16 cellular contexts compared by ENCODE assay signal in genomic region chr11:123576082-123576481, GRCh38.
DNase-seq lines count a peak whose midpoint lies in the region; ATAC-seq and TF ChIP-seq lines count a peak whose summit lies in the region.
"Had no signal": no experiment of that assay in that cellular context is flagged by ENCODE, and none has a peak within 500 bp of the region (broad histone marks: within the 10 kb centered on the region; RNA-seq: fewer than 3 reads in every experiment).

No MANE protein-coding gene starts in this region.

- H3K4me3 ChIP-seq in HEK293 (ENCODE audit: low read depth, low read length), result no peak overlapping the region

- no peak overlapping the region for H3K4me3 Mint-ChIP-seq in T-helper 1 cell treated with Interleukin-12 subunit alpha and Interleukin-12 subunit beta and Interleukin-4 antibody, amounts not matched to agents 30 μg/mL and 1 μg/mL, for 36 hours
- H3K4me3 Mint-ChIP-seq in activated T-helper 17 cell treated with anti-CD3 and anti-CD28 coated beads, Interleukin-2, amount 50 U/mL, for 72 hours, result peak overlapping the region; percentile 18
- H3K4me3 Mint-ChIP-seq in memory B cell, result peak overlapping the region; percentile 15

- DNase-seq in T-helper 1 cell (no peak), memory B cell (ENCODE audit: low spot score in 2 of 2) (no peak), mucosa of gallbladder (ENCODE audit: low spot score) (no peak), MV-4-11 (lab: John Stamatoyannopoulos, UW) (no peak)
- DNase-seq: COR-L47, NCI-H1436 treated with DMSO at 0.1 percent for 48 hours, NCI-H2171 treated with DMSO at 0.1 percent for 48 hours, NCI-H446 treated with DMSO at 0.1 percent for 48 hours, PC-3 had no signal

- H3K4me1 ChIP-seq in HEK293 (ENCODE audit: control insufficient read depth, insufficient read depth, low read length), result no peaks in the 10 kb centered on the region

- no peak overlapping the region for H3K27ac ChIP-seq in HEK293 (ENCODE audit: extremely low read depth, low read depth, low read length)
- H3K27ac ChIP-seq: 22Rv1, C4-2B, RWPE1 had no signal

- H3K27me3 Mint-ChIP-seq in T-helper 1 cell treated with Interleukin-12 subunit alpha and Interleukin-12 subunit beta and Interleukin-4 antibody, amounts not matched to agents 30 μg/mL and 1 μg/mL, for 36 hours (ENCODE audit: low read depth), result no peaks in the 10 kb centered on the region
- H3K27me3 Mint-ChIP-seq in activated T-helper 17 cell treated with anti-CD3 and anti-CD28 coated beads, Interleukin-2, amount 50 U/mL, for 72 hours, result no peaks in the 10 kb centered on the region
- H3K27me3 Mint-ChIP-seq in memory B cell, result peaks cover 11% of the 10 kb centered on the region

- peaks cover 14% of the 10 kb centered on the region for H3K36me3 Mint-ChIP-seq in T-helper 1 cell treated with Interleukin-12 subunit alpha and Interleukin-12 subunit beta and Interleukin-4 antibody, amounts not matched to agents 30 μg/mL and 1 μg/mL, for 36 hours (ENCODE audit: low read depth)
- no peaks in the 10 kb centered on the region for H3K36me3 Mint-ChIP-seq in activated T-helper 17 cell treated with anti-CD3 and anti-CD28 coated beads, Interleukin-2, amount 50 U/mL, for 72 hours (ENCODE audit: low read depth)
- H3K36me3 Mint-ChIP-seq in memory B cell, result no peaks in the 10 kb centered on the region

- peak overlapping the region; percentile 43 for H3K27ac Mint-ChIP-seq in T-helper 1 cell treated with Interleukin-12 subunit alpha and Interleukin-12 subunit beta and Interleukin-4 antibody, amounts not matched to agents 30 μg/mL and 1 μg/mL, for 36 hours
- H3K27ac Mint-ChIP-seq in activated T-helper 17 cell treated with anti-CD3 and anti-CD28 coated beads, Interleukin-2, amount 50 U/mL, for 72 hours, result peak overlapping the region; percentile 3
- no peak overlapping the region for H3K27ac Mint-ChIP-seq in memory B cell

- H3K4me1 Mint-ChIP-seq in T-helper 1 cell treated with Interleukin-12 subunit alpha and Interleukin-12 subunit beta and Interleukin-4 antibody, amounts not matched to agents 30 μg/mL and 1 μg/mL, for 36 hours (ENCODE audit: low read depth), result peaks cover 40% of the 10 kb centered on the region
- H3K4me1 Mint-ChIP-seq in activated T-helper 17 cell treated with anti-CD3 and anti-CD28 coated beads, Interleukin-2, amount 50 U/mL, for 72 hours, result peaks cover 20% of the 10 kb centered on the region
- peaks cover 12% of the 10 kb centered on the region for H3K4me1 Mint-ChIP-seq in memory B cell

- H3K36me3 ChIP-seq in HEK293 (ENCODE audit: control insufficient read depth in 2 of 2, insufficient read depth in 1 of 2, low read length in 2 of 2), result no peaks in the 10 kb centered on the region

- H3K9me3 ChIP-seq in HEK293 (ENCODE audit: control insufficient read depth, insufficient read depth, low read depth, low read length), result no peaks in the 10 kb centered on the region

- ATAC-seq in activated T-helper 17 cell treated with anti-CD3 and anti-CD28 coated beads, Interleukin-2, amount 50 U/mL, for 72 hours (replicated peaks), result no peak
- ATAC-seq in memory B cell (ENCODE audit: low read depth), result no peak
- ATAC-seq in SK-N-SH treated with all-trans-retinoic acid at 6 μM for 48 hours, result no peak
- ATAC-seq: PC-3 had no signal

- CTCF ChIA-PET in HEK293 (lab: Yijun Ruan, JAX), result interaction anchor here (0.6 to 2.1 kb wide), 26 partner anchors 8 to 276 kb away, joined by 3 to 16 read pairs (median 4); no protein-coding TSS in a partner anchor

- TF ChIP-seq CTCF in HEK293 (tag by site-specific recombination; IDR thresholded peaks at IDR 0.05), result no peak

- POLR2A ChIA-PET in HEK293 (lab: Yijun Ruan, JAX), result no interaction called here

- H3K9me3 Mint-ChIP-seq in T-helper 1 cell treated with Interleukin-12 subunit alpha and Interleukin-12 subunit beta and Interleukin-4 antibody, amounts not matched to agents 30 μg/mL and 1 μg/mL, for 36 hours, result no peaks in the 10 kb centered on the region
- no peaks in the 10 kb centered on the region for H3K9me3 Mint-ChIP-seq in activated T-helper 17 cell treated with anti-CD3 and anti-CD28 coated beads, Interleukin-2, amount 50 U/mL, for 72 hours
- H3K9me3 Mint-ChIP-seq in memory B cell, result peaks cover 1% of the 10 kb centered on the region

TF ChIP-seq in HEK293, 187 proteins besides CTCF, POLR2A, EP300 and RAD21:
- TF ChIP-seq ZNF23 (tag by site-specific recombination; IDR thresholded peaks at IDR 0.05; ENCODE audit: borderline replicate concordance) (no peak), ZNF830 (tag by site-specific recombination; IDR thresholded peaks at IDR 0.05; ENCODE audit: low read depth) (no peak), ZNF335 (tag by site-specific recombination; conservative IDR thresholded peaks at IDR 0.05) (no peak), ZNF350 (tag by site-specific recombination; IDR thresholded peaks at IDR 0.05) (no peak), PRDM1 (tag by site-specific recombination; IDR thresholded peaks at IDR 0.05) (peak; percentile 84), GLI4 (tag by site-specific recombination; IDR thresholded peaks at IDR 0.05) (no peak)
TF ChIP-seq in HEK293: peak in this region for 1.

TF ChIP-seq in SK-N-SH treated with all-trans-retinoic acid at 6 μM for 48 hours, 23 proteins besides CTCF, POLR2A, EP300 and RAD21:
- TF ChIP-seq TCF4 (CRISPR knock-in tag; IDR thresholded peaks at IDR 0.05; ENCODE audit: borderline replicate concordance), result no peak
- no peak for TF ChIP-seq GLIS3 (CRISPR knock-in tag; IDR thresholded peaks at IDR 0.05)
- no peak for TF ChIP-seq ESRRG (CRISPR knock-in tag; IDR thresholded peaks at IDR 0.05)
- TF ChIP-seq ZFP30 (CRISPR knock-in tag; IDR thresholded peaks at IDR 0.05), result no peak
- no peak for TF ChIP-seq CSRNP3 (CRISPR knock-in tag; IDR thresholded peaks at IDR 0.05)
- TF ChIP-seq PPARA (CRISPR knock-in tag; IDR thresholded peaks at IDR 0.05; ENCODE audit: borderline replicate concordance), result no peak
